ENCODE assay signal across 1 cellular context in genomic region chr22:20816559-20816958, GRCh38.
A peak's percentile ranks its signal among the peaks of the same experiment; 100 is the strongest.
TF ChIP-seq lines count a peak whose summit lies in the region.

No MANE protein-coding gene starts in this region.

TF ChIP-seq in K562, 482 proteins besides CTCF, POLR2A, EP300 and RAD21 (continues in another document):
- TF ChIP-seq ZFP91 (CRISPR knock-in tag; IDR thresholded peaks at IDR 0.05) (peak; percentile 77), IRF2 (CRISPR knock-in tag; IDR thresholded peaks at IDR 0.05) (0 out of 2 replicates have a peak, but pooled peaks have one; percentile 39), KDM5B (IDR thresholded peaks at IDR 0.05; ENCODE audit: insufficient replicate concordance, low read depth, low read length) (no peak), CEBPG (CRISPR knock-in tag; IDR thresholded peaks at IDR 0.05) (peak; percentile 30; the same call in 1 of the 2 replicates), CEBPG (tag; conservative IDR thresholded peaks at IDR 0.05 in 1 of 2, IDR thresholded peaks at IDR 0.05 in 1 of 2) (no peak), NR2C2 (CRISPR knock-in tag; IDR thresholded peaks at IDR 0.05) (0 out of 2 replicates have a peak, but pooled peaks have one; percentile 29), NR2C2 (tag; IDR thresholded peaks at IDR 0.05) (no peak), FOXK1 (CRISPR knock-in tag; IDR thresholded peaks at IDR 0.05; ENCODE audit: borderline replicate concordance) (peak; percentile 35; the same call in 1 of the 2 replicates), TEAD4 (IDR thresholded peaks at IDR 0.05; ENCODE audit: low read length) (no peak), TEAD4 (CRISPR knock-in tag; IDR thresholded peaks at IDR 0.05; ENCODE audit: borderline replicate concordance) (peak; percentile 81; the same call in 1 of the 2 replicates), RBM39 (optimal IDR thresholded peaks at IDR 0.05; ENCODE audit: low read depth, low read length) (no peak), ZNF511 (CRISPR knock-in tag; IDR thresholded peaks at IDR 0.05) (0 out of 2 replicates have a peak, but pooled peaks have one; percentile 60), KLF1 (tag; IDR thresholded peaks at IDR 0.05) (peak; percentile 57; the same call in 1 of the 2 replicates), JUN (IDR thresholded peaks at IDR 0.05; ENCODE audit: borderline replicate concordance, low read depth, low read length) (no peak), JUN (CRISPR knock-in tag; IDR thresholded peaks at IDR 0.05; ENCODE audit: borderline replicate concordance) (peak; percentile 82; the same call in 1 of the 2 replicates), ZNF644 (tag; IDR thresholded peaks at IDR 0.05; ENCODE audit: low read depth) (no peak), ZC3H8 (IDR thresholded peaks at IDR 0.05) (no peak), ZBTB40 (IDR thresholded peaks at IDR 0.05) (no peak), ZBTB40 (CRISPR knock-in tag; IDR thresholded peaks at IDR 0.05) (peak; percentile 21; the same call in 1 of the 2 replicates), FOXA3 (CRISPR knock-in tag; conservative IDR thresholded peaks at IDR 0.05 in 1 of 2, IDR thresholded peaks at IDR 0.05 in 1 of 2) (0 out of 4 replicates have a peak, but pooled peaks of 1 of the 2 experiments have one; percentile 40)
- TF ChIP-seq, protein P1, sequence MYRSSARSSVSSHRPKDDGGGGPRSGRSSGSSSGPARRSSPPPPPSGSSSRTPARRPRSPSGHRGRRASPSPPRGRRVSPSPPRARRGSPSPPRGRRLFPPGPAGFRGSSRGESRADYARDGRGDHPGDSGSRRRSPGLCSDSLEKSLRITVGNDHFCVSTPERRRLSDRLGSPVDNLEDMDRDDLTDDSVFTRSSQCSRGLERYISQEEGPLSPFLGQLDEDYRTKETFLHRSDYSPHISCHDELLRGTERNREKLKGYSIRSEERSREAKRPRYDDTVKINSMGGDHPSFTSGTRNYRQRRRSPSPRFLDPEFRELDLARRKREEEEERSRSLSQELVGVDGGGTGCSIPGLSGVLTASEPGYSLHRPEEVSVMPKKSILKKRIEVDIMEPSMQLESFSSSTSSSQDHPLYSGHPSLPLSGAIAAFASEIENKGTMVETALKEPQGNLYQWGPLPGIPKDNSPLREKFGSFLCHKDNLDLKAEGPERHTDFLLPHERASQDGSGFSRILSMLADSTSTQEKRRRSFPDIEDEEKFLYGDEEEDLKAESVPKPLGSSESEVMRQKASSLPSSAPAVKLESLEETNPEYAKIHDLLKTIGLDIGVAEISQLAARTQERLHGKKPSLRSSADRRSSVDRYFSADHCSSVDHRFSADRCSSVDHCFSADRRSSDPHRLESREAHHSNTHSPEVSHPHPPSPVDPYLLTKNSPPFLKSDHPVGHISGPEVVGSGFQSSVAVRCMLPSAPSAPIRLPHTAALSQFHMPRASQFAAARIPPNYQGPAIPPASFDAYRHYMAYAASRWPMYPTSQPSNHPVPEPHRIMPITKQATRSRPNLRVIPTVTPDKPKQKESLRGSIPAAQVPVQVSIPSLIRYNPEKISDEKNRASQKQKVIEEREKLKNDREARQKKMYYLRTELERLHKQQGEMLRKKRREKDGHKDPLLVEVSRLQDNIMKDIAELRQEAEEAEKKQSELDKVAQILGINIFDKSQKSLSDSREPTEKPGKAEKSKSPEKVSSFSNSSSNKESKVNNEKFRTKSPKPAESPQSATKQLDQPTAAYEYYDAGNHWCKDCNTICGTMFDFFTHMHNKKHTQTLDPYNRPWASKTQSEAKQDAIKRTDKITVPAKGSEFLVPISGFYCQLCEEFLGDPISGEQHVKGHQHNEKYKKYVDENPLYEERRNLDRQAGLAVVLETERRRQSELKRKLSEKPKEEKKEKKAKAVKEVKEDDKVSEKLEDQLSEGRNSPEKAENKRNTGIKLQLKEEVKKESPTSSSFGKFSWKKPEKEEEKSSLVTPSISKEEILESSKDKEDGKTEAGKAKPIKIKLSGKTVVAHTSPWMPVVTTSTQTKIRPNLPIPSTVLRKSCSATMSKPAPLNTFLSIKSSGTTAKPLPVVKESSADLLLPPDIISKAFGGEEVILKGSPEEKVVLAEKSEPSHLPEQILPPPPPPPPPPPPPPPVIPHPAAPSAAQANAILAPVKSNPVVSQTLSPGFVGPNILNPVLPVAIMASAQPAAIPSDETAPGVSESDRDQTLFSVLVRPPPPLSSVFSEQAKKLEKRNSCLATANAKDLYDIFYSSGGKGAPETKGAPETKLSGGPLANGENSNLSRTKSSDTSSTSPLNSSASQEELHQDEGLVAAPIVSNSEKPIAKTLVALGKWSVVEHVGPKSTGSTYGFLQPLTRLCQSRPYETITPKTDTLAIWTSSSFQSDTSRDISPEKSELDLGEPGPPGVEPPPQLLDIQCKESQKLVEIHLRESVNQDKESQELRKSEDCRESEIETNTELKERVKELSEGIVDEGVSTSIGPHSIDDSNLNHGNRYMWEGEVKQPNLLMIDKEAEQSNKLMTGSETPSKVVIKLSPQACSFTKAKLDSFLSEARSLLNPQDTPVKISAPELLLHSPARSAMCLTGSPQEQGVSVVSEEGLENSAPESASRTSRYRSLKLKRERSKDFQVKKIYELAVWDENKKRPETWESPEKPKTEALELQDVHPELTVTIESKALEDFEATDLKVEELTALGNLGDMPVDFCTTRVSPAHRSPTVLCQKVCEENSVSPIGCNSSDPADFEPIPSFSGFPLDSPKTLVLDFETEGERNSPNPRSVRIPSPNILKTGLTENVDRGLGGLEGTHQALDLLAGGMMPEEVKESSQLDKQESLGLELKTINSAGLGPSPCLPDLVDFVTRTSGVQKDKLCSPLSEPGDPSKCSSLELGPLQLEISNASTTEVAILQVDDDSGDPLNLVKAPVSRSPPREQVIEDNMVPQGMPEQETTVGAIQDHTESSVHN (IDR thresholded peaks at IDR 0.05; ENCODE audit: borderline replicate concordance in 1 of 2, low read depth in 1 of 2): no peak
- TF ChIP-seq, protein P2, sequence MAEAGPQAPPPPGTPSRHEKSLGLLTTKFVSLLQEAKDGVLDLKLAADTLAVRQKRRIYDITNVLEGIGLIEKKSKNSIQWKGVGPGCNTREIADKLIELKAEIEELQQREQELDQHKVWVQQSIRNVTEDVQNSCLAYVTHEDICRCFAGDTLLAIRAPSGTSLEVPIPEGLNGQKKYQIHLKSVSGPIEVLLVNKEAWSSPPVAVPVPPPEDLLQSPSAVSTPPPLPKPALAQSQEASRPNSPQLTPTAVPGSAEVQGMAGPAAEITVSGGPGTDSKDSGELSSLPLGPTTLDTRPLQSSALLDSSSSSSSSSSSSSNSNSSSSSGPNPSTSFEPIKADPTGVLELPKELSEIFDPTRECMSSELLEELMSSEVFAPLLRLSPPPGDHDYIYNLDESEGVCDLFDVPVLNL (CRISPR knock-in tag; IDR thresholded peaks at IDR 0.05; ENCODE audit: low read depth): 0 out of 2 replicates have a peak, but pooled peaks have one; percentile 42
- TF ChIP-seq, protein P3, sequence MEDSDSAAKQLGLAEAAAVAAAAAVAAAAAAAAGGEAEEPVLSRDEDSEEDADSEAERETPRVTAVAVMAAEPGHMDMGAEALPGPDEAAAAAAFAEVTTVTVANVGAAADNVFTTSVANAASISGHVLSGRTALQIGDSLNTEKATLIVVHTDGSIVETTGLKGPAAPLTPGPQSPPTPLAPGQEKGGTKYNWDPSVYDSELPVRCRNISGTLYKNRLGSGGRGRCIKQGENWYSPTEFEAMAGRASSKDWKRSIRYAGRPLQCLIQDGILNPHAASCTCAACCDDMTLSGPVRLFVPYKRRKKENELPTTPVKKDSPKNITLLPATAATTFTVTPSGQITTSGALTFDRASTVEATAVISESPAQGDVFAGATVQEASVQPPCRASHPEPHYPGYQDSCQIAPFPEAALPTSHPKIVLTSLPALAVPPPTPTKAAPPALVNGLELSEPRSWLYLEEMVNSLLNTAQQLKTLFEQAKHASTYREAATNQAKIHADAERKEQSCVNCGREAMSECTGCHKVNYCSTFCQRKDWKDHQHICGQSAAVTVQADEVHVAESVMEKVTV (CRISPR knock-in tag; IDR thresholded peaks at IDR 0.05): no peak
- TF ChIP-seq, protein P4, sequence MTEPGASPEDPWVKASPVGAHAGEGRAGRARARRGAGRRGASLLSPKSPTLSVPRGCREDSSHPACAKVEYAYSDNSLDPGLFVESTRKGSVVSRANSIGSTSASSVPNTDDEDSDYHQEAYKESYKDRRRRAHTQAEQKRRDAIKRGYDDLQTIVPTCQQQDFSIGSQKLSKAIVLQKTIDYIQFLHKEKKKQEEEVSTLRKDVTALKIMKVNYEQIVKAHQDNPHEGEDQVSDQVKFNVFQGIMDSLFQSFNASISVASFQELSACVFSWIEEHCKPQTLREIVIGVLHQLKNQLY (CRISPR knock-in tag; conservative IDR thresholded peaks at IDR 0.05): 0 out of 4 replicates have a peak, but pooled peaks of 1 of the 2 experiments have one; percentile 32
- TF ChIP-seq, protein P5, sequence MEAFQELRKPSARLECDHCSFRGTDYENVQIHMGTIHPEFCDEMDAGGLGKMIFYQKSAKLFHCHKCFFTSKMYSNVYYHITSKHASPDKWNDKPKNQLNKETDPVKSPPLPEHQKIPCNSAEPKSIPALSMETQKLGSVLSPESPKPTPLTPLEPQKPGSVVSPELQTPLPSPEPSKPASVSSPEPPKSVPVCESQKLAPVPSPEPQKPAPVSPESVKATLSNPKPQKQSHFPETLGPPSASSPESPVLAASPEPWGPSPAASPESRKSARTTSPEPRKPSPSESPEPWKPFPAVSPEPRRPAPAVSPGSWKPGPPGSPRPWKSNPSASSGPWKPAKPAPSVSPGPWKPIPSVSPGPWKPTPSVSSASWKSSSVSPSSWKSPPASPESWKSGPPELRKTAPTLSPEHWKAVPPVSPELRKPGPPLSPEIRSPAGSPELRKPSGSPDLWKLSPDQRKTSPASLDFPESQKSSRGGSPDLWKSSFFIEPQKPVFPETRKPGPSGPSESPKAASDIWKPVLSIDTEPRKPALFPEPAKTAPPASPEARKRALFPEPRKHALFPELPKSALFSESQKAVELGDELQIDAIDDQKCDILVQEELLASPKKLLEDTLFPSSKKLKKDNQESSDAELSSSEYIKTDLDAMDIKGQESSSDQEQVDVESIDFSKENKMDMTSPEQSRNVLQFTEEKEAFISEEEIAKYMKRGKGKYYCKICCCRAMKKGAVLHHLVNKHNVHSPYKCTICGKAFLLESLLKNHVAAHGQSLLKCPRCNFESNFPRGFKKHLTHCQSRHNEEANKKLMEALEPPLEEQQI (IDR thresholded peaks at IDR 0.05): no peak
